1 cellular context compared by ENCODE assay signal in genomic region chr16:4572715-4573114, GRCh38.
TF ChIP-seq lines count a peak whose summit lies in the region.

No MANE protein-coding gene starts in this region.

TF ChIP-seq in IMR-90, 13 proteins besides CTCF, POLR2A, EP300 and RAD21:
- no peak for TF ChIP-seq NFE2L2 (IDR thresholded peaks at IDR 0.05; ENCODE audit: low read depth, low read length)
- TF ChIP-seq USF2 (IDR thresholded peaks at IDR 0.05; ENCODE audit: low read depth, low read length): no peak
- no peak for TF ChIP-seq RCOR1 (IDR thresholded peaks at IDR 0.05; ENCODE audit: insufficient replicate concordance, low read length)
- no peak for TF ChIP-seq MXI1 (IDR thresholded peaks at IDR 0.05; ENCODE audit: borderline replicate concordance, low read depth, low read length)
- TF ChIP-seq SMC3 (IDR thresholded peaks at IDR 0.05; ENCODE audit: low read depth, low read length): no peak
- no peak for TF ChIP-seq ELK1 (IDR thresholded peaks at IDR 0.05; ENCODE audit: borderline replicate concordance, low read depth, low read length)
- no peak for TF ChIP-seq BHLHE40 (IDR thresholded peaks at IDR 0.05; ENCODE audit: low read depth, low read length)
- TF ChIP-seq MAZ (IDR thresholded peaks at IDR 0.05; ENCODE audit: borderline replicate concordance, low read depth, low read length): no peak
- TF ChIP-seq FOS (IDR thresholded peaks at IDR 0.05; ENCODE audit: low read depth, low read length): no peak
- TF ChIP-seq CHD1 (IDR thresholded peaks at IDR 0.05; ENCODE audit: low read depth, low read length): no peak
- TF ChIP-seq CEBPB (IDR thresholded peaks at IDR 0.05; ENCODE audit: low read depth, low read length): no peak
- no peak for TF ChIP-seq RFX5 (IDR thresholded peaks at IDR 0.05; ENCODE audit: low read depth, low read length)
- no peak for TF ChIP-seq MAFK (IDR thresholded peaks at IDR 0.05; ENCODE audit: low read depth, low read length)
